ENCODE assay signal across 1 cellular context in the genomic region with DNA sequence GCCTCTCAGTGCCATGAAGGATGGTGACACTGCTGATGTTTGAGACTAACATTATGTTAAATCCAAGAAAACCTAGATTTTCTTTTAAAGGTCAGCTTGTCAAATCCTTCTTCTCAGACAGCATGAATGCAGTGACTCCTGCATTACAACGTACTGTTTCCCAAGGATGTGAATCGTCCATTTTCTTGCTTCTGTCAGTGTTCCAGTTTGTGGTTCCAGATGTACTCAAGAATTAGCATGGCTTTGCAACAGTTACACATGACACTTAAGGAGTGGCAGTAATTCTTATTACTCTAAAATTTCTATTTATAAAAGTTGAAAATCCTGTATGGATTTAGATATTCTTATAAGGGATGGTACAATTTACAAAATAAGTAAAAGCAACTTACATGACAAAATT.
TF ChIP-seq lines count a peak whose summit lies in the region.

No MANE protein-coding gene starts in this region.

TF ChIP-seq in K562, 482 proteins besides CTCF, POLR2A, EP300 and RAD21 (continued from another document):
- TF ChIP-seq, protein P1, sequence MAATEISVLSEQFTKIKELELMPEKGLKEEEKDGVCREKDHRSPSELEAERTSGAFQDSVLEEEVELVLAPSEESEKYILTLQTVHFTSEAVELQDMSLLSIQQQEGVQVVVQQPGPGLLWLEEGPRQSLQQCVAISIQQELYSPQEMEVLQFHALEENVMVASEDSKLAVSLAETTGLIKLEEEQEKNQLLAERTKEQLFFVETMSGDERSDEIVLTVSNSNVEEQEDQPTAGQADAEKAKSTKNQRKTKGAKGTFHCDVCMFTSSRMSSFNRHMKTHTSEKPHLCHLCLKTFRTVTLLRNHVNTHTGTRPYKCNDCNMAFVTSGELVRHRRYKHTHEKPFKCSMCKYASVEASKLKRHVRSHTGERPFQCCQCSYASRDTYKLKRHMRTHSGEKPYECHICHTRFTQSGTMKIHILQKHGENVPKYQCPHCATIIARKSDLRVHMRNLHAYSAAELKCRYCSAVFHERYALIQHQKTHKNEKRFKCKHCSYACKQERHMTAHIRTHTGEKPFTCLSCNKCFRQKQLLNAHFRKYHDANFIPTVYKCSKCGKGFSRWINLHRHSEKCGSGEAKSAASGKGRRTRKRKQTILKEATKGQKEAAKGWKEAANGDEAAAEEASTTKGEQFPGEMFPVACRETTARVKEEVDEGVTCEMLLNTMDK (IDR thresholded peaks at IDR 0.05; ENCODE audit: borderline replicate concordance, insufficient read depth, low read depth, low read length, poor library complexity, severe bottlenecking) = no peak
- no peak for TF ChIP-seq PTTG1 (tag; IDR thresholded peaks at IDR 0.05; ENCODE audit: low read depth)
- TF ChIP-seq ZNF717 (CRISPR knock-in tag; IDR thresholded peaks at IDR 0.05) = no peak
- TF ChIP-seq, protein P2, sequence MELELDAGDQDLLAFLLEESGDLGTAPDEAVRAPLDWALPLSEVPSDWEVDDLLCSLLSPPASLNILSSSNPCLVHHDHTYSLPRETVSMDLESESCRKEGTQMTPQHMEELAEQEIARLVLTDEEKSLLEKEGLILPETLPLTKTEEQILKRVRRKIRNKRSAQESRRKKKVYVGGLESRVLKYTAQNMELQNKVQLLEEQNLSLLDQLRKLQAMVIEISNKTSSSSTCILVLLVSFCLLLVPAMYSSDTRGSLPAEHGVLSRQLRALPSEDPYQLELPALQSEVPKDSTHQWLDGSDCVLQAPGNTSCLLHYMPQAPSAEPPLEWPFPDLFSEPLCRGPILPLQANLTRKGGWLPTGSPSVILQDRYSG (tag; conservative IDR thresholded peaks at IDR 0.05; ENCODE audit: low read depth) = no peak
- no peak for TF ChIP-seq FOXK2 (conservative IDR thresholded peaks at IDR 0.05 in 1 of 2, IDR thresholded peaks at IDR 0.05 in 1 of 2; ENCODE audit: low read depth in 2 of 2)
- TF ChIP-seq PBX2 (CRISPR knock-in tag; IDR thresholded peaks at IDR 0.05; ENCODE audit: low read depth) = no peak
- TF ChIP-seq PBX2 (tag; conservative IDR thresholded peaks at IDR 0.05; ENCODE audit: low read depth) = no peak
- no peak for TF ChIP-seq ZBTB1 (CRISPR knock-in tag; IDR thresholded peaks at IDR 0.05; ENCODE audit: borderline replicate concordance, low read depth)
- no peak for TF ChIP-seq RBM22 (IDR thresholded peaks at IDR 0.05; ENCODE audit: low read depth, low read length, poor library complexity, severe bottlenecking)
- TF ChIP-seq MAFK (IDR thresholded peaks at IDR 0.05; ENCODE audit: low read length) = no peak
- TF ChIP-seq JUN (IDR thresholded peaks at IDR 0.05; ENCODE audit: borderline replicate concordance, low read depth, low read length) = no peak
- no peak for TF ChIP-seq JUN (CRISPR knock-in tag; IDR thresholded peaks at IDR 0.05; ENCODE audit: borderline replicate concordance)
- no peak for TF ChIP-seq SRSF7 (optimal IDR thresholded peaks at IDR 0.05; ENCODE audit: low read depth, low read length)
- TF ChIP-seq FOSL1 (tag; conservative IDR thresholded peaks at IDR 0.05) = no peak
TF ChIP-seq in K562: peak in this region for 0.
